Comparison of ENCODE assay signal across 14 cellular contexts in genomic region chr12:106790020-106790419, GRCh38. TPM values are rescaled to one million over a fixed set of nuclear protein-coding genes. Genes with fewer than 3 reads are reported as not detected.
DNase-seq lines count a peak whose midpoint lies in the region; ATAC-seq, FAIRE-seq and TF ChIP-seq lines count a peak whose summit lies in the region.
"Had no signal": no experiment of that assay in that cellular context is flagged by ENCODE, and none has a peak within 500 bp of the region (broad histone marks: within the 10 kb centered on the region; RNA-seq: fewer than 3 reads in every experiment).

No MANE protein-coding gene starts in this region.

- H3K4me3 Mint-ChIP-seq in stimulated activated memory B cell treated with anti-CD40 and anti-IgM and Interleukin-4, amounts not matched to agents 10 μg/mL and 1 μg/mL and 100 μg/mL, for 72 hours, result no peak overlapping the region
- H3K4me3 Mint-ChIP-seq: CD8-positive, alpha-beta T cell; naive thymus-derived CD8-positive, alpha-beta T cell had no signal

- no peak overlapping the region for H4K91ac ChIP-seq in neuronal stem cell (ENCODE audit: low read depth, low read length, poor library complexity)

- WGBS in neuronal stem cell (ENCODE audit: extremely low coverage in 2 of 2, insufficient read length in 2 of 2, insufficient replicate concordance in 1 of 2), 2 donors, result no CpG with 5 or more reads among the region's 2 CpGs

- no peaks in the 10 kb centered on the region for H3K27me3 ChIP-seq in RWPE2 (ENCODE audit: insufficient read depth, poor library complexity, severe bottlenecking)
- no peaks in the 10 kb centered on the region for H3K27me3 ChIP-seq in neuronal stem cell (ENCODE audit: control insufficient read depth in 3 of 3, insufficient read depth in 3 of 3, low read depth in 1 of 3, low read length in 3 of 3)
- H3K27me3 ChIP-seq: gastrocnemius medialis, thyroid gland had no signal

- H3K36me3 ChIP-seq in RWPE2 (ENCODE audit: low read depth), result peaks cover 14% of the 10 kb centered on the region
- H3K36me3 ChIP-seq in neuronal stem cell (replicated peaks in 1 of 2; ENCODE audit: control insufficient read depth in 2 of 2, insufficient read depth in 2 of 2, low read length in 2 of 2), result peaks cover 9 to 96% of the 10 kb centered on the region in 2 donors

- no peak overlapping the region for H3K18ac ChIP-seq in neuronal stem cell (ENCODE audit: low read length)

- H4K8ac ChIP-seq in neuronal stem cell (ENCODE audit: low read depth, low read length), result no peak overlapping the region

- no peaks in the 10 kb centered on the region for H3K4me1 ChIP-seq in RWPE2 (ENCODE audit: insufficient read depth, poor library complexity, severe bottlenecking)
- H3K4me1 ChIP-seq in neuronal stem cell (ENCODE audit: control insufficient read depth in 2 of 2, insufficient read depth in 1 of 2, low read depth in 1 of 2, low read length in 2 of 2), result no peaks in the 10 kb centered on the region
- H3K4me1 ChIP-seq: gastrocnemius medialis had no signal

- peaks cover 53% of the 10 kb centered on the region for H3K36me3 Mint-ChIP-seq in stimulated activated memory B cell treated with anti-CD40 and anti-IgM and Interleukin-4, amounts not matched to agents 10 μg/mL and 1 μg/mL and 100 μg/mL, for 72 hours

- TF ChIP-seq POLR2A in H54 (IDR thresholded peaks at IDR 0.05; ENCODE audit: low read depth, low read length), result no peak

- peak; percentile 24 for TF ChIP-seq CTCF in RWPE2 (IDR thresholded peaks at IDR 0.05; ENCODE audit: poor library complexity, severe bottlenecking)

- no peak overlapping the region for H2AFZ ChIP-seq in neuronal stem cell (ENCODE audit: low read length)

- no peak; the same call in 2 of the 3 replicates for ATAC-seq in RWPE2 (ENCODE audit: low read depth)
- no peak for ATAC-seq in stimulated activated memory B cell treated with anti-CD40 and anti-IgM and Interleukin-4, amounts not matched to agents 10 μg/mL and 1 μg/mL and 100 μg/mL, for 72 hours
- ATAC-seq: CD8-positive, alpha-beta T cell; gastrocnemius medialis; naive thymus-derived CD8-positive, alpha-beta T cell had no signal

- H3K27ac Mint-ChIP-seq in stimulated activated memory B cell treated with anti-CD40 and anti-IgM and Interleukin-4, amounts not matched to agents 10 μg/mL and 1 μg/mL and 100 μg/mL, for 72 hours, result no peak overlapping the region
- H3K27ac Mint-ChIP-seq: CD8-positive, alpha-beta T cell; naive thymus-derived CD8-positive, alpha-beta T cell had no signal

- no peak overlapping the region for H2BK120ac ChIP-seq in neuronal stem cell (ENCODE audit: low read depth, low read length)

- no peak overlapping the region for H2BK5ac ChIP-seq in neuronal stem cell (ENCODE audit: low read length)

- H3K9me3 ChIP-seq in RWPE2 (ENCODE audit: severe bottlenecking) (no peaks in the 10 kb centered on the region), neuronal stem cell (replicated peaks in 1 of 2; ENCODE audit: control insufficient read depth in 2 of 2, insufficient read depth in 1 of 2, low read depth in 1 of 2, low read length in 2 of 2) (peaks cover 0 to 48% of the 10 kb centered on the region in 2 donors)
- H3K9me3 ChIP-seq: gastrocnemius medialis, thyroid gland had no signal

- FAIRE-seq in H54 (lab: Jason Lieb, UNC), result peak; percentile 15
- FAIRE-seq: keratinocyte had no signal

- H3K4me1 Mint-ChIP-seq in stimulated activated memory B cell treated with anti-CD40 and anti-IgM and Interleukin-4, amounts not matched to agents 10 μg/mL and 1 μg/mL and 100 μg/mL, for 72 hours, result no peaks in the 10 kb centered on the region

- H3K23ac ChIP-seq in neuronal stem cell (ENCODE audit: low read depth, low read length, poor library complexity), result no peak overlapping the region

- no peak overlapping the region for H3K9ac ChIP-seq in neuronal stem cell (ENCODE audit: low read depth, low read length, poor library complexity)

- H3K9me3 Mint-ChIP-seq in stimulated activated memory B cell treated with anti-CD40 and anti-IgM and Interleukin-4, amounts not matched to agents 10 μg/mL and 1 μg/mL and 100 μg/mL, for 72 hours, result peaks cover 2% of the 10 kb centered on the region
- H3K9me3 Mint-ChIP-seq: CD8-positive, alpha-beta T cell; naive thymus-derived CD8-positive, alpha-beta T cell had no signal

- no peak overlapping the region for H2AK5ac ChIP-seq in neuronal stem cell (ENCODE audit: low read depth, low read length)

- DNase-seq in DMS53 (lab: John Stamatoyannopoulos, UW), result peak; percentile 75
- DNase-seq in H54 (ENCODE audit: insufficient read length, low spot score), result no peak
- no peak for DNase-seq in RWPE2 (ENCODE audit: low spot score)
- DNase-seq in kidney tubule cell (ENCODE audit: low spot score), result peak; percentile 9
- DNase-seq in glomerular visceral epithelial cell (ENCODE audit: extremely low spot score), result no peak
- no peak for DNase-seq in amygdala (lab: John Stamatoyannopoulos, UW)
- DNase-seq in neuronal stem cell (ENCODE audit: low spot score), result no peak
- DNase-seq: CD8-positive, alpha-beta T cell; gastrocnemius medialis; naive thymus-derived CD8-positive, alpha-beta T cell; thyroid gland had no signal

- H2BK12ac ChIP-seq in neuronal stem cell (ENCODE audit: low read length), result no peak overlapping the region

- H3K14ac ChIP-seq in neuronal stem cell (ENCODE audit: low read length), result no peak overlapping the region

- no peak overlapping the region for H3K4me2 ChIP-seq in neuronal stem cell (ENCODE audit: insufficient read depth, low read length, poor library complexity, severe bottlenecking)

- H3K4ac ChIP-seq in neuronal stem cell (ENCODE audit: low read length), result no peak overlapping the region

- H3K4me3 ChIP-seq in RWPE2 (ENCODE audit: severe bottlenecking) (no peak overlapping the region), neuronal stem cell (ENCODE audit: low read length in 2 of 2) (no peak overlapping the region)
- H3K4me3 ChIP-seq: gastrocnemius medialis, skin epidermis, thyroid gland had no signal

- H3K79me1 ChIP-seq in neuronal stem cell (ENCODE audit: low read depth, low read length), result no peaks in the 10 kb centered on the region

- no peaks in the 10 kb centered on the region for H3K27me3 Mint-ChIP-seq in stimulated activated memory B cell treated with anti-CD40 and anti-IgM and Interleukin-4, amounts not matched to agents 10 μg/mL and 1 μg/mL and 100 μg/mL, for 72 hours
- H3K27me3 Mint-ChIP-seq: naive thymus-derived CD8-positive, alpha-beta T cell had no signal

- H2BK15ac ChIP-seq in neuronal stem cell (ENCODE audit: low read length), result no peak overlapping the region

- H3K27ac ChIP-seq in RWPE2 (ENCODE audit: poor library complexity, severe bottlenecking) (no peak overlapping the region), neuronal stem cell (replicated peaks; ENCODE audit: low read length) (no peak overlapping the region)
- H3K27ac ChIP-seq: gastrocnemius medialis, skin epidermis, thyroid gland had no signal

RNA-seq across cellular contexts. Expression of gene RIC8B, which starts 15.5 kb away (rescaled TPM):
- 10.3 TPM for polyA plus RNA-seq in neuronal stem cell (2013, experiment 1 of 2)
- 10.1 TPM for polyA plus RNA-seq in neuronal stem cell (2013, experiment 2 of 2)

Comparison
In these comparisons a context has a peak if more than half of its experiments do, and no peak if none do; other contexts are left out.
1. DNase-seq: peak in DMS53 (single experiment) and kidney tubule cell (single experiment); none in H54 (single experiment), RWPE2 (single experiment), glomerular visceral epithelial cell (single experiment), amygdala (0 of 56) and neuronal stem cell (single experiment).